ENCODE assay signal across 8 cellular contexts in genomic region chr2:88334418-88334817, GRCh38.
"Had no signal": no experiment of that assay in that cellular context is flagged by ENCODE, and none has a peak within 500 bp of the region (broad histone marks: within the 10 kb centered on the region; RNA-seq: fewer than 3 reads in every experiment).

No MANE protein-coding gene starts in this region.

- FAIRE-seq: G401.6, GM12878, GM12891, GM12892, GM18507, GM19239 had no signal

- H3K4me3 ChIP-seq: GM12878 had no signal

- DNase-seq: GDM1, GF-D8 had no signal

- ATAC-seq: GM12878 had no signal
